ENCODE assay signal across 17 cellular contexts in the genomic region with DNA sequence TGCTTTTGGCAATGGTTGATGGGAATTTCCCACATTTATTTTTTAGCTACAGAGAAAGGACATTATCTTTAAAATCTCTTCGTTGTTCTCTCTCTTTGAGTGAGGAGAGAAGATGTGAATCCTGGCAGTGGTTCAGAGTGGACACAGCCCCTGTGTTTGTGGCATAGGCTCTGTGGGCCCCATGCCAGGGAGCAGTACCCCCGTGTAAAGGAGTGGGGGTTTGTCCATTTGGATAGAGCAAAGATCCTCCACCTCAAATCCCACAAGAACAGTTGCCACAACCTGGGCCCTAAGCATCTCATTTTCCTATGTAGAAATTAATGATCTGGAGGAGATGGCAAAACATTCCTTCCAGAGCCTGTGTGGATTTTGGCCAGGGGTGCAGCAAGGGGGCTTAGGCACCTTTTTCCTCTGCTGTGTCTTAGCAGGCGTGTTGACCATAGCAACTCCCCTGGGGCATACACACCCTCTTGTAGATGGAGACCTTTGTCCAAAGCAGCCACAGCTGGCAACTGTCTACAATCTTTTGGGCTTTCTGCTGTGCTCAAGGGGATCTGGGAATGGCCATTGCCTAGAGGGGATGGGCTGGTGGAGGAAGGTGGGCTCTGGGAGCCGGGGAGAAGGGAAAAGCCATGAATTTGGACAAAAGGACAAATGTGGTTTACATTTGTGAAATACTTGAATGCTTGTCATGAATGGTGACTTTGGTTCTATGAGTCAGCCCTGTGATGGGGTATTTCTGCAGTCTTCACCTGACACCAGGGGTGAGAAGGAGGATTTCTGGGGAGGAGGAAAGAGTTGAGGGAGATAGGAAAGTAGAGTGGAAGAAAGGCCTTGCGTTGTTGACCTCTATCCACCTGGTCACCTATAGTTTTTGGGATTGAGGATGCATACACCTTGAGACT.
A peak's percentile ranks its signal among the peaks of the same experiment; 100 is the strongest.
DNase-seq lines count a peak whose midpoint lies in the region; ATAC-seq, FAIRE-seq and TF ChIP-seq lines count a peak whose summit lies in the region.
"Had no signal": no experiment of that assay in that cellular context is flagged by ENCODE, and none has a peak within 500 bp of the region (broad histone marks: within the 10 kb centered on the region; RNA-seq: fewer than 3 reads in every experiment).

No MANE protein-coding gene starts in this region.

- H3K9me3 ChIP-seq in A549 (no peaks in the 10 kb centered on the region), MM.1S (replicated peaks; ENCODE audit: insufficient read depth, low read length) (no peaks in the 10 kb centered on the region)
- H3K9me3 ChIP-seq: BLaER1 had no signal

- H3K18ac ChIP-seq in mesendoderm (ENCODE audit: low read length): no peak overlapping the region

- POLR2A ChIA-PET in A549 (lab: Yijun Ruan, JAX): no interaction called here

- no peak for TF ChIP-seq EP300 in A549 (IDR thresholded peaks at IDR 0.05)

- no peaks in the 10 kb centered on the region for H4K20me1 ChIP-seq in MM.1S (ENCODE audit: insufficient read depth, low read length)

- H2BK15ac ChIP-seq in mesendoderm (replicated peaks; ENCODE audit: low read depth): no peak overlapping the region

- no peak overlapping the region for H2BK5ac ChIP-seq in mesendoderm (ENCODE audit: low read length)

- H3K27ac ChIP-seq in A549 (peak overlapping the region; percentile 18 to 48; a peak in 3 of 6 replicates), mesendoderm (ENCODE audit: low read depth, low read length) (no peak overlapping the region), MM.1S (ENCODE audit: low read length) (no peak overlapping the region)
- H3K27ac ChIP-seq: BLaER1 had no signal

- H3K23ac ChIP-seq in mesendoderm (ENCODE audit: low read length): no peak overlapping the region

- no peak overlapping the region for H2BK120ac ChIP-seq in mesendoderm (ENCODE audit: low read depth, low read length)

- peaks cover 0 to 4% of the 10 kb centered on the region in 2 donors for H3K9me3 Mint-ChIP-seq in activated naive CD4-positive, alpha-beta T cell treated with anti-CD3 and anti-CD28 coated beads, Interleukin-2, amount 50 U/mL, for 72 hours

- CTCF ChIA-PET in A549 (lab: Yijun Ruan, JAX): interaction anchor here (0.5 to 1.7 kb wide), 2 partner anchors 13 to 58 kb away, joined by 3 read pairs; no protein-coding TSS in a partner anchor

- no peak for ATAC-seq in A549
- no peak for ATAC-seq in activated naive CD4-positive, alpha-beta T cell treated with anti-CD3 and anti-CD28 coated beads, Interleukin-2, amount 50 U/mL, for 72 hours
- ATAC-seq: K562 had no signal

- peaks cover 56% of the 10 kb centered on the region for H3K4me1 ChIP-seq in A549
- H3K4me1 ChIP-seq in mesendoderm (ENCODE audit: control insufficient read depth, low read depth, low read length): peaks cover 2% of the 10 kb centered on the region
- no peaks in the 10 kb centered on the region for H3K4me1 ChIP-seq in MM.1S (ENCODE audit: low read length)

- no peaks in the 10 kb centered on the region for H3F3A ChIP-seq in MM.1S (ENCODE audit: insufficient read depth, low read length)

- H4K8ac ChIP-seq in mesendoderm (ENCODE audit: low read depth, low read length): no peak overlapping the region

- H2AFZ ChIP-seq in MM.1S (ENCODE audit: low read length): no peak overlapping the region

- H2AK5ac ChIP-seq in mesendoderm (ENCODE audit: low read length): no peak overlapping the region

- 69% methylated on average over 5 of the region's 5 CpGs for WGBS in A549 (ENCODE audit: missing lambda C conversion rate)
- WGBS in mesendoderm (ENCODE audit: extremely low coverage, insufficient coverage, low lambda C conversion rate): no CpG with 5 or more reads among the region's 5 CpGs

- no peak for TF ChIP-seq CTCF in A549 (IDR thresholded peaks at IDR 0.05)
- no peak for TF ChIP-seq CTCF in astrocyte of the spinal cord (IDR thresholded peaks at IDR 0.05; ENCODE audit: low read depth, low read length)
- no peak for TF ChIP-seq CTCF in MM.1S (IDR thresholded peaks at IDR 0.05; ENCODE audit: low read length)

- TF ChIP-seq RAD21 in A549 (conservative IDR thresholded peaks at IDR 0.05 in 1 of 2, IDR thresholded peaks at IDR 0.05 in 1 of 2): no peak

- H3K56ac ChIP-seq in mesendoderm (ENCODE audit: low read length): no peak overlapping the region

- no peak overlapping the region for H3K4me3 ChIP-seq in A549
- no peak overlapping the region for H3K4me3 ChIP-seq in astrocyte of the spinal cord (ENCODE audit: low read depth, low read length)
- no peak overlapping the region for H3K4me3 ChIP-seq in mesendoderm (ENCODE audit: low read length)
- H3K4me3 ChIP-seq in MM.1S (ENCODE audit: low read length): no peak overlapping the region
- H3K4me3 ChIP-seq: BLaER1, K562 had no signal

- H3K36me3 Mint-ChIP-seq in activated naive CD4-positive, alpha-beta T cell treated with anti-CD3 and anti-CD28 coated beads, Interleukin-2, amount 50 U/mL, for 72 hours: no peaks in the 10 kb centered on the region

- H3K27me3 ChIP-seq in mesendoderm (ENCODE audit: insufficient read depth, low read length, poor library complexity) (no peaks in the 10 kb centered on the region), MM.1S (replicated peaks; ENCODE audit: insufficient read depth, low read length) (no peaks in the 10 kb centered on the region)
- H3K27me3 ChIP-seq: BLaER1 had no signal

- no peak overlapping the region for H3K27ac Mint-ChIP-seq in activated naive CD4-positive, alpha-beta T cell treated with anti-CD3 and anti-CD28 coated beads, Interleukin-2, amount 50 U/mL, for 72 hours

- peaks cover 23% of the 10 kb centered on the region for H3K79me1 ChIP-seq in mesendoderm (ENCODE audit: low read length)

- peak overlapping the region; percentile 23; the same call in 1 of the 3 replicates for H3K4me2 ChIP-seq in A549
- no peak overlapping the region for H3K4me2 ChIP-seq in mesendoderm (ENCODE audit: low read length)
- H3K4me2 ChIP-seq in MM.1S (ENCODE audit: low read depth, low read length): no peak overlapping the region
- H3K4me2 ChIP-seq: BLaER1 had no signal

- H3K9ac ChIP-seq in mesendoderm (ENCODE audit: low read length): no peak overlapping the region
- no peak overlapping the region for H3K9ac ChIP-seq in MM.1S (ENCODE audit: low read length)
- H3K9ac ChIP-seq: BLaER1 had no signal

- H4K5ac ChIP-seq in mesendoderm (ENCODE audit: low read length): no peak overlapping the region

- TF ChIP-seq POLR2A in A549 (IDR thresholded peaks at IDR 0.05; ENCODE audit: low read length): no peak

- H3K79me2 ChIP-seq in mesendoderm (ENCODE audit: control insufficient read depth, insufficient read depth, low read length) (peaks cover 24% of the 10 kb centered on the region), MM.1S (ENCODE audit: low read length) (no peaks in the 10 kb centered on the region)

- in situ Hi-C loops in astrocyte of the spinal cord (cut with HindIII; ENCODE audit: low sequenced_read_pairs): no loop called here

- H3K9me2 ChIP-seq in MM.1S (replicated peaks; ENCODE audit: insufficient read depth, low read length): no peaks in the 10 kb centered on the region

- no peak for FAIRE-seq in A549 (lab: Jason Lieb, UNC)
- FAIRE-seq: A204.1, bronchial epithelial cell, K562 had no signal

- DNase-seq in A549 (ENCODE audit: low read depth in 1 of 2, low spot score in 1 of 2): no peak
- peak; percentile 20 for DNase-seq in HT1080 (ENCODE audit: low read depth)
- peak; percentile 37 for DNase-seq in astrocyte of the spinal cord (ENCODE audit: low read depth, low spot score)
- DNase-seq in mesendoderm: peak; percentile 19
- DNase-seq in MM.1S: no peak
- no peak for DNase-seq in activated naive CD4-positive, alpha-beta T cell treated with anti-CD3 and anti-CD28 coated beads, Interleukin-2, amount 50 U/mL, for 72 hours (ENCODE audit: low spot score in 2 of 2)
- no peak for DNase-seq in NAMALWA (ENCODE audit: low spot score)
- DNase-seq in NCI-H1436 treated with DMSO at 0.1 percent for 48 hours (lab: John Stamatoyannopoulos, UW): no peak
- DNase-seq: GDM1; hippocampal formation; NCI-H2081 treated with DMSO at 0.1 percent for 48 hours; retina; stimulated activated CD8-positive, alpha-beta memory T cell treated with anti-CD3 and anti-CD28 coated beads, Interleukin-4, amount 100 ng/mL, for 48 hours had no signal

- H3K36me3 ChIP-seq in mesendoderm (ENCODE audit: control insufficient read depth, insufficient read depth, low read length) (no peaks in the 10 kb centered on the region), MM.1S (replicated peaks; ENCODE audit: insufficient read depth, low read length) (no peaks in the 10 kb centered on the region)

- H3K4ac ChIP-seq in mesendoderm (ENCODE audit: low read depth, low read length): no peak overlapping the region

TF ChIP-seq in A549, 52 proteins besides CTCF, POLR2A, EP300 and RAD21:
- TF ChIP-seq FOSB (CRISPR knock-in tag; IDR thresholded peaks at IDR 0.05): no peak
- TF ChIP-seq MAFK (IDR thresholded peaks at IDR 0.05; ENCODE audit: partially characterized antibody): no peak
- TF ChIP-seq TFCP2L1 (CRISPR knock-in tag; IDR thresholded peaks at IDR 0.05): no peak
- no peak for TF ChIP-seq POLR2AphosphoS2 (conservative IDR thresholded peaks at IDR 0.05; ENCODE audit: low read length)
- TF ChIP-seq CBX2 (IDR thresholded peaks at IDR 0.05; ENCODE audit: borderline replicate concordance, low read depth): no peak
- TF ChIP-seq NFE2L2 (conservative IDR thresholded peaks at IDR 0.05; ENCODE audit: low read length): no peak
- no peak for TF ChIP-seq HOXB13 (CRISPR knock-in tag; IDR thresholded peaks at IDR 0.05; ENCODE audit: low read depth)

Comparison
In these comparisons a context has a peak if more than half of its experiments do, and no peak if none do; other contexts are left out.
1. DNase-seq: peak in HT1080 (single experiment), astrocyte of the spinal cord (single experiment) and mesendoderm (single experiment); none in A549 (0 of 2), MM.1S (single experiment), activated naive CD4-positive, alpha-beta T cell treated with anti-CD3 and anti-CD28 coated beads, Interleukin-2, amount 50 U/mL, for 72 hours (0 of 2), NAMALWA (single experiment) and NCI-H1436 treated with DMSO at 0.1 percent for 48 hours (single experiment).
2. H3K27ac ChIP-seq: peak in A549 (2 of 2); none in mesendoderm (single experiment) and MM.1S (single experiment).